19 cellular contexts compared by ENCODE assay signal in the genomic region with DNA sequence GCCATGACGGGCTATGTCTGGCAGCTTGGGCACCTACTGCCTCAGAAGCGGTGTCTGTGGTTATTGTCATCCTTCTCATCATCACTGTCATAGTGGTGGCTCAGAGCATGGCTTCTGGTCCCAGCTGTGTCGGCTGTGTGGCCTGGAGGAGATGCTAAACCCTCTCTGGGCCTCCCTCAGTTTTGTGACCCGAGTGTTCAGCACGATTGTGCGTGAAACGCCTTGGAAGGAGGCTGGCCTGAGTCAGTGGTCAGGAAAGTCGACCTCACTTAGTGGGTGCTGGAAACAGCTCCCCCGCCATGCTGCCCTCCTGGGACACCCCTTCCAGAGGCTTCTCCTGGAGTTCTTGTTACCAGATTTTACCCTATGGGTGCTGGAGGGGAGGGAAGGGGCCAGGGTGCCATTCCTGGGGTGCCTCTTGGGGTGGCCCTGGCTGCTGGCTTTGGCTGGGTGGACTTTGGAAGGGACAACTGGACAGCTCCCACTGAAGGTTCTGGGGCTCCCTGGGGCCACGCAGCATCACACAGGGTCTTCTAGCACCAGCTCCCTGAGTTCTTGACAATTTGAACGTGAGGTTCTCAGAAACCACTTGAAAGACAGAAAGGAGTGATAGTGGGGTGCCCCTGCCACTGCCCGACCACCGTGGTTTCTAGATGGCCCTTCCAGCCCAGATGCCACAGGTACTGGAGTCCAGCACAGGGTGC.
DNase-seq lines count a peak whose midpoint lies in the region; ATAC-seq and TF ChIP-seq lines count a peak whose summit lies in the region.
"Had no signal": no experiment of that assay in that cellular context is flagged by ENCODE, and none has a peak within 500 bp of the region (broad histone marks: within the 10 kb centered on the region; RNA-seq: fewer than 3 reads in every experiment).

No MANE protein-coding gene starts in this region.

- no peak overlapping the region for H3K27ac ChIP-seq in DND-41 (ENCODE audit: low read length)
- H3K27ac ChIP-seq in RWPE2 (ENCODE audit: poor library complexity, severe bottlenecking), result no peak overlapping the region
- no peak overlapping the region for H3K27ac ChIP-seq in right cardiac atrium (ENCODE audit: low read length)

- H4K20me1 ChIP-seq in DND-41 (ENCODE audit: insufficient read depth, low read length), result peaks cover 4% of the 10 kb centered on the region

- H2AFZ ChIP-seq in DND-41 (ENCODE audit: low read depth, low read length), result no peak overlapping the region

- no peak overlapping the region for H3K4me2 ChIP-seq in DND-41 (ENCODE audit: insufficient read depth, low read length)

- no peaks in the 10 kb centered on the region for H3K27me3 ChIP-seq in DND-41 (ENCODE audit: insufficient read depth, low read length, poor library complexity)
- H3K27me3 ChIP-seq in RWPE2 (ENCODE audit: insufficient read depth, poor library complexity, severe bottlenecking), result no peaks in the 10 kb centered on the region
- no peaks in the 10 kb centered on the region for H3K27me3 ChIP-seq in right cardiac atrium (ENCODE audit: control insufficient read depth, insufficient read depth)
- H3K27me3 ChIP-seq in MG63, result no peaks in the 10 kb centered on the region

- TF ChIP-seq CTCF in DND-41 (IDR thresholded peaks at IDR 0.05; ENCODE audit: borderline replicate concordance, extremely low read depth, low read length, poor library complexity, severe bottlenecking), result no peak
- no peak for TF ChIP-seq CTCF in RWPE2 (IDR thresholded peaks at IDR 0.05; ENCODE audit: poor library complexity, severe bottlenecking)

- ATAC-seq in DND-41 (ENCODE audit: insufficient read depth, low read depth) (peak; percentile 74), RWPE2 (ENCODE audit: low read depth) (no peak), right cardiac atrium (no peak), HG03097 (IDR thresholded peaks at IDR 0.05; ENCODE audit: low FRiP score, unreplicated experiment) (no peak), GM21447 (IDR thresholded peaks at IDR 0.05; ENCODE audit: unreplicated experiment) (no peak)
- ATAC-seq: activated naive CD8-positive, alpha-beta T cell treated with anti-CD3 and anti-CD28 coated beads, Interleukin-2, amount 50 U/mL, for 24 hours; naive thymus-derived CD4-positive, alpha-beta T cell; stimulated activated effector memory CD8-positive, alpha-beta T cell treated with anti-CD3 and anti-CD28 coated beads, Interleukin-12 subunit alpha, Interleukin-12 subunit beta, amount 100 ng/mL, for 72 hours had no signal

- H3K9ac ChIP-seq in DND-41 (ENCODE audit: low read depth, low read length), result no peak overlapping the region

- DNase-seq in DND-41, result no peak
- DNase-seq in RWPE2 (ENCODE audit: low spot score), result peak; percentile 50
- DNase-seq in right cardiac atrium, result peak; percentile 6 to 29 (median 28)
- peak; percentile 66 for DNase-seq in posterior vena cava (ENCODE audit: low spot score)
- no peak for DNase-seq in MG63
- DNase-seq: activated CD4-positive, alpha-beta T cell treated with anti-CD3 and anti-CD28 coated beads for 4 hours; activated naive CD8-positive, alpha-beta T cell treated with anti-CD3 and anti-CD28 coated beads, Interleukin-2, amount 50 U/mL, for 24 hours; DMS79; Kasumi-1; mesendoderm; naive thymus-derived CD4-positive, alpha-beta T cell; NCI-H1694 treated with DMSO at 0.1 percent for 48 hours; NCI-H226; NCI-H774; stimulated activated CD4-positive, alpha-beta T cell treated with anti-CD3 and anti-CD28 coated beads, Interleukin-2, amount 100 ng/mL, for 24 hours had no signal

- no peak overlapping the region for H3K4me3 ChIP-seq in DND-41 (ENCODE audit: low read depth in 1 of 2, low read length in 2 of 2)
- H3K4me3 ChIP-seq in RWPE2 (ENCODE audit: severe bottlenecking), result no peak overlapping the region
- no peak overlapping the region for H3K4me3 ChIP-seq in right cardiac atrium (ENCODE audit: low read length)
- H3K4me3 ChIP-seq in MG63, result no peak overlapping the region
- H3K4me3 ChIP-seq: skin epidermis had no signal

- intact Hi-C loops in right cardiac atrium (cut with DNase I) (no loop called here), posterior vena cava (cut with DNase I) (no loop called here)

- H3K9me3 ChIP-seq in DND-41 (ENCODE audit: insufficient read depth, low read length, severe bottlenecking) (no peaks in the 10 kb centered on the region), RWPE2 (ENCODE audit: severe bottlenecking) (no peaks in the 10 kb centered on the region), right cardiac atrium (ENCODE audit: control insufficient read depth, low read length) (no peaks in the 10 kb centered on the region), MG63 (no peaks in the 10 kb centered on the region)

- H3K79me2 ChIP-seq in DND-41 (ENCODE audit: insufficient read depth, low read length), result no peaks in the 10 kb centered on the region

- WGBS in right cardiac atrium, result 94% methylated on average over 13 of the region's 13 CpGs

- no peaks in the 10 kb centered on the region for H3K4me1 ChIP-seq in DND-41 (ENCODE audit: insufficient read depth, low read length)
- H3K4me1 ChIP-seq in RWPE2 (ENCODE audit: insufficient read depth, poor library complexity, severe bottlenecking), result peaks cover 31% of the 10 kb centered on the region
- H3K4me1 ChIP-seq in right cardiac atrium (ENCODE audit: control insufficient read depth, insufficient read depth, low read length), result no peaks in the 10 kb centered on the region

- H3K36me3 ChIP-seq in DND-41 (ENCODE audit: insufficient read depth, low read length) (no peaks in the 10 kb centered on the region), RWPE2 (ENCODE audit: low read depth) (no peaks in the 10 kb centered on the region), MG63 (no peaks in the 10 kb centered on the region)

Comparison
In these comparisons a context has a peak if more than half of its experiments do, and no peak if none do; other contexts are left out.
1. DNase-seq: peak in RWPE2 (single experiment), right cardiac atrium (3 of 3) and posterior vena cava (single experiment); none in DND-41 (single experiment) and MG63 (single experiment).